Comparison of ENCODE assay signal across 8 cellular contexts in genomic region chr14:49860988-49861387, GRCh38. TPM values are rescaled to one million over a fixed set of nuclear protein-coding genes. Genes with fewer than 3 reads are reported as not detected.
A peak's percentile ranks its signal among the peaks of the same experiment; 100 is the strongest.
DNase-seq lines count a peak whose midpoint lies in the region; ATAC-seq and TF ChIP-seq lines count a peak whose summit lies in the region.

No MANE protein-coding gene starts in this region.

- no peak for ATAC-seq in WTC11

- H3K4me1 ChIP-seq in CD4-positive, alpha-beta memory T cell (ENCODE audit: insufficient read depth, low read length), result peaks cover 34% of the 10 kb centered on the region
- peaks cover 33% of the 10 kb centered on the region for H3K4me1 ChIP-seq in OCI-LY3 (ENCODE audit: low read length)

- H3K9me3 Mint-ChIP-seq in CD4-positive, alpha-beta memory T cell, result peaks cover 0 to 11% (median 1%) of the 10 kb centered on the region in 8 donors
- no peaks in the 10 kb centered on the region for H3K9me3 Mint-ChIP-seq in WTC11

- H3K27ac ChIP-seq in CD4-positive, alpha-beta memory T cell (ENCODE audit: low read depth, low read length), result peak overlapping the region; percentile 97
- peak overlapping the region; percentile 91 for H3K27ac ChIP-seq in OCI-LY3 (ENCODE audit: low read length)

- peak overlapping the region in 1 of 2 donors; percentile 76 for H3K4me3 ChIP-seq in CD4-positive, alpha-beta memory T cell (ENCODE audit: low read length in 2 of 2)
- H3K4me3 ChIP-seq in OCI-LY3 (ENCODE audit: low read length) (peak overlapping the region; percentile 96), fibroblast of the aortic adventitia (ENCODE audit: low read depth, low read length) (peak overlapping the region; percentile 77), retinal pigment epithelial cell (ENCODE audit: low read length) (peak overlapping the region; percentile 84)

- no peak for DNase-seq in CD4-positive, alpha-beta memory T cell
- DNase-seq in fibroblast of the aortic adventitia (ENCODE audit: low read depth), result no peak
- DNase-seq in retinal pigment epithelial cell (ENCODE audit: low read depth), result no peak
- no peak for DNase-seq in T-helper 2 cell
- DNase-seq in WTC11 (ENCODE audit: low spot score), result no peak
- no peak for DNase-seq in D341Med (ENCODE audit: low spot score)
- no peak for DNase-seq in activated T-cell treated with anti-CD3 and anti-CD28 coated beads, Interleukin-2, amount 50 U/mL, for 48 hours

- H3K9me3 ChIP-seq in CD4-positive, alpha-beta memory T cell (ENCODE audit: control insufficient read depth in 1 of 2, low read length in 2 of 2), result no peaks in the 10 kb centered on the region
- H3K9me3 ChIP-seq in OCI-LY3 (ENCODE audit: insufficient read depth, low read length), result no peaks in the 10 kb centered on the region

- peaks cover 7% of the 10 kb centered on the region; the same call in 1 of the 2 replicates for H3K79me2 ChIP-seq in OCI-LY3 (ENCODE audit: low read length)

- no peaks in the 10 kb centered on the region for H3K27me3 ChIP-seq in CD4-positive, alpha-beta memory T cell (ENCODE audit: insufficient read depth, low read length)
- H3K27me3 ChIP-seq in OCI-LY3 (ENCODE audit: low read depth, low read length), result no peaks in the 10 kb centered on the region

- no peaks in the 10 kb centered on the region for H4K20me1 ChIP-seq in OCI-LY3 (ENCODE audit: insufficient read depth, low read length)

- no peak for TF ChIP-seq CTCF in OCI-LY3 (IDR thresholded peaks at IDR 0.05; ENCODE audit: low read depth, low read length)
- TF ChIP-seq CTCF in fibroblast of the aortic adventitia (IDR thresholded peaks at IDR 0.05; ENCODE audit: insufficient read depth, low read length), result no peak
- no peak for TF ChIP-seq CTCF in retinal pigment epithelial cell (conservative IDR thresholded peaks at IDR 0.05; ENCODE audit: low read depth, low read length)
- TF ChIP-seq CTCF in WTC11 (IDR thresholded peaks at IDR 0.05), result no peak

- peak overlapping the region; percentile 79 for H3K4me2 ChIP-seq in OCI-LY3 (ENCODE audit: low read length)

- intact Hi-C loops in CD4-positive, alpha-beta memory T cell (cut with micrococcal nuclease), result loop anchor here (5.0 kb wide), 1 partner anchor 1986 kb away; no protein-coding TSS in a partner anchor

- H3K9ac ChIP-seq in OCI-LY3 (ENCODE audit: low read length), result peak overlapping the region; percentile 94

- H2AFZ ChIP-seq in OCI-LY3 (ENCODE audit: low read depth, low read length), result peak overlapping the region; percentile 98; the same call in 1 of the 2 replicates

- H3K27ac Mint-ChIP-seq in CD4-positive, alpha-beta memory T cell, result no peak overlapping the region
- no peak overlapping the region for H3K27ac Mint-ChIP-seq in WTC11

- no peak overlapping the region for H3K4me3 Mint-ChIP-seq in CD4-positive, alpha-beta memory T cell
- no peak overlapping the region; the same call in 1 of the 2 replicates for H3K4me3 Mint-ChIP-seq in WTC11

- H3K4me1 Mint-ChIP-seq in CD4-positive, alpha-beta memory T cell, result peaks cover 0 to 11% (median 6%) of the 10 kb centered on the region in 4 donors
- H3K4me1 Mint-ChIP-seq in WTC11, result peaks cover 12% of the 10 kb centered on the region

- H3K27me3 Mint-ChIP-seq in CD4-positive, alpha-beta memory T cell, result peaks cover 3 to 8% of the 10 kb centered on the region in 2 donors
- peaks cover 3% of the 10 kb centered on the region; the same call in 1 of the 2 replicates for H3K27me3 Mint-ChIP-seq in WTC11 (ENCODE audit: low read depth)

- POLR2A ChIA-PET in CD4-positive, alpha-beta memory T cell (lab: Charles Lee; ENCODE audit: partially characterized antibody), result interaction anchor here (1.1 to 12.2 kb wide), 21 partner anchors 9 to 262 kb away, joined by 3 to 321 read pairs (median 34); partner anchors contain the start of genes ARF6, DNAAF2, KLHDC2 and LRR1
- POLR2A ChIA-PET in WTC11 (lab: Charles Lee), result interaction anchor here (0.6 to 2.4 kb wide), 2 partner anchors 14 to 255 kb away, joined by 3 to 12 read pairs; partner anchors contain the start of gene VCPKMT

- H3K36me3 ChIP-seq in CD4-positive, alpha-beta memory T cell (ENCODE audit: insufficient read depth, low read length), result no peaks in the 10 kb centered on the region
- H3K36me3 ChIP-seq in OCI-LY3 (replicated peaks; ENCODE audit: low read depth, low read length), result no peaks in the 10 kb centered on the region

- CTCF ChIA-PET in CD4-positive, alpha-beta memory T cell (lab: Charles Lee; ENCODE audit: partially characterized antibody), result interaction anchor here (0.7 to 10.4 kb wide), 27 partner anchors 10 to 970 kb away, joined by 3 to 277 read pairs (median 21); partner anchors contain the start of genes ARF6, DNAAF2, NEMF and NIN
- CTCF ChIA-PET in WTC11 (lab: Charles Lee), result interaction anchor here (0.7 to 3.8 kb wide), 8 partner anchors 8 to 241 kb away, joined by 3 to 86 read pairs (median 5); partner anchors contain the start of genes KLHDC2, MGAT2, NEMF and RPL36AL

- H3K36me3 Mint-ChIP-seq in CD4-positive, alpha-beta memory T cell, result peaks cover 0 to 18% of the 10 kb centered on the region in 2 donors
- H3K36me3 Mint-ChIP-seq in WTC11, result no peaks in the 10 kb centered on the region

TF ChIP-seq in WTC11, 78 proteins besides CTCF, POLR2A, EP300 and RAD21:
- TF ChIP-seq, protein P1, sequence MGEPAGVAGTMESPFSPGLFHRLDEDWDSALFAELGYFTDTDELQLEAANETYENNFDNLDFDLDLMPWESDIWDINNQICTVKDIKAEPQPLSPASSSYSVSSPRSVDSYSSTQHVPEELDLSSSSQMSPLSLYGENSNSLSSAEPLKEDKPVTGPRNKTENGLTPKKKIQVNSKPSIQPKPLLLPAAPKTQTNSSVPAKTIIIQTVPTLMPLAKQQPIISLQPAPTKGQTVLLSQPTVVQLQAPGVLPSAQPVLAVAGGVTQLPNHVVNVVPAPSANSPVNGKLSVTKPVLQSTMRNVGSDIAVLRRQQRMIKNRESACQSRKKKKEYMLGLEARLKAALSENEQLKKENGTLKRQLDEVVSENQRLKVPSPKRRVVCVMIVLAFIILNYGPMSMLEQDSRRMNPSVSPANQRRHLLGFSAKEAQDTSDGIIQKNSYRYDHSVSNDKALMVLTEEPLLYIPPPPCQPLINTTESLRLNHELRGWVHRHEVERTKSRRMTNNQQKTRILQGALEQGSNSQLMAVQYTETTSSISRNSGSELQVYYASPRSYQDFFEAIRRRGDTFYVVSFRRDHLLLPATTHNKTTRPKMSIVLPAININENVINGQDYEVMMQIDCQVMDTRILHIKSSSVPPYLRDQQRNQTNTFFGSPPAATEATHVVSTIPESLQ (CRISPR knock-in tag; IDR thresholded peaks at IDR 0.05), result no peak
- TF ChIP-seq RORB (CRISPR knock-in tag; IDR thresholded peaks at IDR 0.05) (no peak), ZSCAN18 (CRISPR knock-in tag; IDR thresholded peaks at IDR 0.05) (no peak)

RNA-seq across cellular contexts. Expression of gene NEMF, which starts 8.4 kb away (rescaled TPM):
- total RNA-seq in CD4-positive, alpha-beta memory T cell, result 100 to 1,000 TPM; 104 to 112 TPM
- polyA plus RNA-seq in CD4-positive, alpha-beta memory T cell, result 10 to 100 TPM; 20.4 to 51.6 TPM
- total RNA-seq in fibroblast of the aortic adventitia (ENCODE audit: low replicate concordance) (63.9 and 140 TPM in 2 replicates), WTC11 (2021) (50.1 to 51.2 TPM (median 50.1 TPM) in 3 replicates)

RNA-seq across cellular contexts. Expression of gene ARF6, which starts 31.9 kb away (rescaled TPM):
- total RNA-seq in CD4-positive, alpha-beta memory T cell, result 100 to 1,000 TPM; 116 to 124 TPM
- polyA plus RNA-seq in CD4-positive, alpha-beta memory T cell, result 100 to 1,000 TPM; 157 to 164 TPM
- total RNA-seq in fibroblast of the aortic adventitia (ENCODE audit: low replicate concordance), result 101 and 130 TPM in 2 replicates
- 50.9 to 55.9 TPM (median 51.9 TPM) in 3 replicates for total RNA-seq in WTC11 (2021)
